16 cellular contexts compared by ENCODE assay signal in genomic region chr10:70582793-70583700, GRCh38. TPM values are rescaled to one million over a fixed set of nuclear protein-coding genes. Genes with fewer than 3 reads are reported as not detected.
DNase-seq lines count a peak whose midpoint lies in the region; ATAC-seq lines count a peak whose summit lies in the region.
"Had no signal": no experiment of that assay in that cellular context is flagged by ENCODE, and none has a peak within 500 bp of the region (broad histone marks: within the 10 kb centered on the region; RNA-seq: fewer than 3 reads in every experiment).

No MANE protein-coding gene starts in this region.

- H3K27ac Mint-ChIP-seq in stimulated activated naive CD8-positive, alpha-beta T cell treated with anti-CD3 and anti-CD28 coated beads, Interleukin-15, Interleukin-2, amounts not matched to agents 100 ng/mL and 50 ng/mL, for 24 hours = peak overlapping the region; percentile 49
- H3K27ac Mint-ChIP-seq in stimulated activated naive CD8-positive, alpha-beta T cell treated with anti-CD3 and anti-CD28 coated beads, Interleukin-15, amount 100 ng/mL, for 72 hours = no peak overlapping the region

- H3K4me1 Mint-ChIP-seq in stimulated activated naive CD8-positive, alpha-beta T cell treated with anti-CD3 and anti-CD28 coated beads, Interleukin-15, Interleukin-2, amounts not matched to agents 100 ng/mL and 50 ng/mL, for 24 hours (ENCODE audit: low read depth) = peaks cover 72% of the 10 kb centered on the region
- peaks cover 60% of the 10 kb centered on the region for H3K4me1 Mint-ChIP-seq in stimulated activated naive CD8-positive, alpha-beta T cell treated with anti-CD3 and anti-CD28 coated beads, Interleukin-15, amount 100 ng/mL, for 72 hours

- no peaks in the 10 kb centered on the region for H3K36me3 Mint-ChIP-seq in stimulated activated naive CD8-positive, alpha-beta T cell treated with anti-CD3 and anti-CD28 coated beads, Interleukin-15, Interleukin-2, amounts not matched to agents 100 ng/mL and 50 ng/mL, for 24 hours (ENCODE audit: low read depth)

- ATAC-seq in activated CD4-positive, CD25-positive, alpha-beta regulatory T cell treated with anti-CD3 and anti-CD28 coated beads, Interleukin-2, amount 50 U/mL, for 24 hours = no peak
- no peak for ATAC-seq in stimulated activated naive CD8-positive, alpha-beta T cell treated with anti-CD3 and anti-CD28 coated beads, Interleukin-15, amount 100 ng/mL, for 72 hours
- no peak for ATAC-seq in HG02885 (IDR thresholded peaks at IDR 0.05; ENCODE audit: poor library complexity, unreplicated experiment)

- no peak overlapping the region for H3K4me3 Mint-ChIP-seq in stimulated activated naive CD8-positive, alpha-beta T cell treated with anti-CD3 and anti-CD28 coated beads, Interleukin-15, Interleukin-2, amounts not matched to agents 100 ng/mL and 50 ng/mL, for 24 hours
- no peak overlapping the region for H3K4me3 Mint-ChIP-seq in stimulated activated naive CD8-positive, alpha-beta T cell treated with anti-CD3 and anti-CD28 coated beads, Interleukin-15, amount 100 ng/mL, for 72 hours

- H3K27me3 Mint-ChIP-seq in stimulated activated naive CD8-positive, alpha-beta T cell treated with anti-CD3 and anti-CD28 coated beads, Interleukin-15, Interleukin-2, amounts not matched to agents 100 ng/mL and 50 ng/mL, for 24 hours = no peaks in the 10 kb centered on the region
- peaks cover 9% of the 10 kb centered on the region for H3K27me3 Mint-ChIP-seq in stimulated activated naive CD8-positive, alpha-beta T cell treated with anti-CD3 and anti-CD28 coated beads, Interleukin-15, amount 100 ng/mL, for 72 hours

- no peaks in the 10 kb centered on the region for H3K9me3 Mint-ChIP-seq in stimulated activated naive CD8-positive, alpha-beta T cell treated with anti-CD3 and anti-CD28 coated beads, Interleukin-15, Interleukin-2, amounts not matched to agents 100 ng/mL and 50 ng/mL, for 24 hours
- H3K9me3 Mint-ChIP-seq in stimulated activated naive CD8-positive, alpha-beta T cell treated with anti-CD3 and anti-CD28 coated beads, Interleukin-15, amount 100 ng/mL, for 72 hours = no peaks in the 10 kb centered on the region

- DNase-seq in activated CD4-positive, CD25-positive, alpha-beta regulatory T cell treated with anti-CD3 and anti-CD28 coated beads, Interleukin-2, amount 50 U/mL, for 72 hours = peak; percentile 14
- no peak for DNase-seq in stimulated activated naive CD8-positive, alpha-beta T cell treated with anti-CD3 and anti-CD28 coated beads, Interleukin-15, amount 100 ng/mL, for 72 hours
- DNase-seq in mesenteric fat pad (ENCODE audit: low spot score) (peak; percentile 69), AG20443 (ENCODE audit: low spot score) (no peak), hypothalamus (lab: John Stamatoyannopoulos, UW) (no peak)
- DNase-seq: 8988T; GF-D8; HCEC 1CT; NCI-H1436 treated with DMSO at 0.1 percent for 48 hours; NCI-H2081 treated with DMSO at 0.1 percent for 48 hours; NCI-H524; NK-92 treated with Interleukin-12 subunit alpha and Interleukin-12 subunit beta, amount 100 ng/mL, for 24 hours; PC-9 had no signal

RNA-seq across cellular contexts. Expression of gene PRF1, which starts 19.5 kb away (rescaled TPM):
- total RNA-seq in mesenteric fat pad = 4.0 TPM
- total RNA-seq: PC-9 had no signal

Comparison
In these comparisons a context has a peak if more than half of its experiments do, and no peak if none do; other contexts are left out.
1. DNase-seq: peak in activated CD4-positive, CD25-positive, alpha-beta regulatory T cell treated with anti-CD3 and anti-CD28 coated beads, Interleukin-2, amount 50 U/mL, for 72 hours (single experiment) and mesenteric fat pad (single experiment); none in stimulated activated naive CD8-positive, alpha-beta T cell treated with anti-CD3 and anti-CD28 coated beads, Interleukin-15, amount 100 ng/mL, for 72 hours (0 of 2), AG20443 (single experiment) and hypothalamus (0 of 51).